In genomic region chr18:55868909-55869308, GRCh38 we compare ENCODE assay signal across 26 cellular contexts.
DNase-seq lines count a peak whose midpoint lies in the region; ATAC-seq and TF ChIP-seq lines count a peak whose summit lies in the region.
"Had no signal": no experiment of that assay in that cellular context is flagged by ENCODE, and none has a peak within 500 bp of the region (broad histone marks: within the 10 kb centered on the region; RNA-seq: fewer than 3 reads in every experiment).

No MANE protein-coding gene starts in this region.

- H3K79me2 ChIP-seq in ACC112 (ENCODE audit: control insufficient read depth, insufficient read depth, low read length, unreplicated experiment) = no peaks in the 10 kb centered on the region

- H3K27me3 Mint-ChIP-seq in stimulated activated memory B cell treated with anti-CD40 and anti-IgM and Interleukin-4, amounts not matched to agents 10 μg/mL and 1 μg/mL and 100 μg/mL, for 72 hours = no peaks in the 10 kb centered on the region
- H3K27me3 Mint-ChIP-seq: activated naive CD8-positive, alpha-beta T cell treated with anti-CD3 and anti-CD28 coated beads, Interleukin-2, amount 10 ng/mL, durations not matched to agents 7 days and 5 days; activated T-helper 17 cell treated with anti-CD3 and anti-CD28 coated beads, Interleukin-2, amount 50 U/mL, for 72 hours; effector memory CD8-positive, alpha-beta T cell; naive B cell had no signal

- no peak for TF ChIP-seq CTCF in fibroblast of villous mesenchyme (IDR thresholded peaks at IDR 0.05; ENCODE audit: insufficient read depth, low read depth, low read length)
- no peak for TF ChIP-seq CTCF in GM13976 (IDR thresholded peaks at IDR 0.05; ENCODE audit: borderline replicate concordance, control extremely low read depth, extremely low read depth, insufficient read depth, missing control alignments)

- H3K4me3 ChIP-seq in ACC112 (ENCODE audit: low read depth, low read length) (peak overlapping the region; percentile 33; the same call in 1 of the 2 replicates), adipocyte (ENCODE audit: low read length) (peak overlapping the region; percentile 31), fibroblast of villous mesenchyme (ENCODE audit: low read depth, low read length) (no peak overlapping the region)
- H3K4me3 ChIP-seq: esophagus squamous epithelium, psoas muscle, upper lobe of right lung had no signal

- in situ Hi-C loops in GM13976 (cut with MboI; ENCODE audit: low sequenced_read_pairs, unreplicated experiment) = no loop called here

- H3K36me3 Mint-ChIP-seq in stimulated activated memory B cell treated with anti-CD40 and anti-IgM and Interleukin-4, amounts not matched to agents 10 μg/mL and 1 μg/mL and 100 μg/mL, for 72 hours = no peaks in the 10 kb centered on the region
- H3K36me3 Mint-ChIP-seq: activated naive CD8-positive, alpha-beta T cell treated with anti-CD3 and anti-CD28 coated beads, Interleukin-2, amount 10 ng/mL, durations not matched to agents 7 days and 5 days; naive B cell had no signal

- H3K4me3 Mint-ChIP-seq in stimulated activated memory B cell treated with anti-CD40 and anti-IgM and Interleukin-4, amounts not matched to agents 10 μg/mL and 1 μg/mL and 100 μg/mL, for 72 hours = no peak overlapping the region
- H3K4me3 Mint-ChIP-seq: activated B cell treated with CpG ODN at 0.5 μM for 24 hours; activated naive CD8-positive, alpha-beta T cell treated with anti-CD3 and anti-CD28 coated beads, Interleukin-2, amount 10 ng/mL, durations not matched to agents 7 days and 5 days; activated T-helper 17 cell treated with anti-CD3 and anti-CD28 coated beads, Interleukin-2, amount 50 U/mL, for 72 hours; effector memory CD8-positive, alpha-beta T cell; naive B cell had no signal

- no peak overlapping the region for H2AFZ ChIP-seq in ACC112 (ENCODE audit: low read length, unreplicated experiment)

- no peaks in the 10 kb centered on the region for H3K9me3 Mint-ChIP-seq in stimulated activated memory B cell treated with anti-CD40 and anti-IgM and Interleukin-4, amounts not matched to agents 10 μg/mL and 1 μg/mL and 100 μg/mL, for 72 hours
- H3K9me3 Mint-ChIP-seq: activated B cell treated with CpG ODN at 0.5 μM for 24 hours; activated naive CD8-positive, alpha-beta T cell treated with anti-CD3 and anti-CD28 coated beads, Interleukin-2, amount 10 ng/mL, durations not matched to agents 7 days and 5 days; naive B cell had no signal

- H3K9me3 ChIP-seq in adipocyte (ENCODE audit: control insufficient read depth, low read length) = no peaks in the 10 kb centered on the region
- H3K9me3 ChIP-seq: esophagus squamous epithelium, psoas muscle, upper lobe of right lung had no signal

- H3K36me3 ChIP-seq in ACC112 (ENCODE audit: insufficient read depth, low read length) (no peaks in the 10 kb centered on the region), adipocyte (ENCODE audit: control insufficient read depth, insufficient read depth, low read length, severe bottlenecking) (no peaks in the 10 kb centered on the region)
- H3K36me3 ChIP-seq: esophagus squamous epithelium, upper lobe of right lung had no signal

- no peaks in the 10 kb centered on the region for H3K4me1 Mint-ChIP-seq in stimulated activated memory B cell treated with anti-CD40 and anti-IgM and Interleukin-4, amounts not matched to agents 10 μg/mL and 1 μg/mL and 100 μg/mL, for 72 hours
- H3K4me1 Mint-ChIP-seq: activated B cell treated with CpG ODN at 0.5 μM for 24 hours; activated naive CD8-positive, alpha-beta T cell treated with anti-CD3 and anti-CD28 coated beads, Interleukin-2, amount 10 ng/mL, durations not matched to agents 7 days and 5 days; activated T-helper 17 cell treated with anti-CD3 and anti-CD28 coated beads, Interleukin-2, amount 50 U/mL, for 72 hours; naive B cell had no signal

- peak overlapping the region; percentile 72 for H3K9ac ChIP-seq in adipocyte (ENCODE audit: low read length)

- no peak for ATAC-seq in stimulated activated memory B cell treated with anti-CD40 and anti-IgM and Interleukin-4, amounts not matched to agents 10 μg/mL and 1 μg/mL and 100 μg/mL, for 72 hours
- ATAC-seq: activated T-helper 17 cell treated with anti-CD3 and anti-CD28 coated beads, Interleukin-2, amount 50 U/mL, for 72 hours; effector memory CD8-positive, alpha-beta T cell; left colon; upper lobe of right lung had no signal

- H3K27ac Mint-ChIP-seq in stimulated activated memory B cell treated with anti-CD40 and anti-IgM and Interleukin-4, amounts not matched to agents 10 μg/mL and 1 μg/mL and 100 μg/mL, for 72 hours = no peak overlapping the region
- H3K27ac Mint-ChIP-seq: activated B cell treated with CpG ODN at 0.5 μM for 24 hours; activated naive CD8-positive, alpha-beta T cell treated with anti-CD3 and anti-CD28 coated beads, Interleukin-2, amount 10 ng/mL, durations not matched to agents 7 days and 5 days; activated T-helper 17 cell treated with anti-CD3 and anti-CD28 coated beads, Interleukin-2, amount 50 U/mL, for 72 hours; effector memory CD8-positive, alpha-beta T cell; naive B cell had no signal

- peaks cover 27% of the 10 kb centered on the region for H3K4me1 ChIP-seq in ACC112 (ENCODE audit: control insufficient read depth, insufficient read depth, low read length, unreplicated experiment)
- H3K4me1 ChIP-seq in adipocyte (ENCODE audit: control insufficient read depth, insufficient read depth, low read length) = peaks cover 60% of the 10 kb centered on the region
- H3K4me1 ChIP-seq: psoas muscle, upper lobe of right lung had no signal

- DNase-seq in ELR (ENCODE audit: low read depth) (peak; percentile 77), adipocyte (ENCODE audit: low read depth) (peak; percentile 43), fibroblast of villous mesenchyme (ENCODE audit: low read depth) (peak; percentile 30), kidney glomerular epithelial cell (lab: John Stamatoyannopoulos, UW) (no peak), GM13976 (ENCODE audit: low spot score) (no peak), NAMALWA (ENCODE audit: low spot score) (no peak)
- DNase-seq: ACHN; activated B cell treated with CpG ODN at 0.5 μM for 24 hours; activated CD4-positive, alpha-beta T cell treated with anti-CD3 and anti-CD28 coated beads, Interleukin-2, amount 50 U/mL, for 4 hours; activated CD8-positive, alpha-beta memory T cell treated with anti-CD3 and anti-CD28 coated beads, Interleukin-2, amount 50 U/mL, for 4 hours; activated naive CD8-positive, alpha-beta T cell treated with anti-CD3 and anti-CD28 coated beads, Interleukin-2, amount 10 ng/mL, durations not matched to agents 7 days and 5 days; C1 segment of cervical spinal cord; effector memory CD8-positive, alpha-beta T cell; esophagus squamous epithelium; left colon; naive B cell; NCI-H1092 treated with DMSO at 0.1 percent for 48 hours; NCI-H2029 treated with DMSO at 0.1 percent for 48 hours; NCI-H2227 treated with DMSO at 0.1 percent for 48 hours; psoas muscle; SHP77; substantia nigra; upper lobe of right lung had no signal

- H3K27me3 ChIP-seq in ACC112 (ENCODE audit: insufficient read depth, low read length) (no peaks in the 10 kb centered on the region), adipocyte (replicated peaks; ENCODE audit: control insufficient read depth, insufficient read depth, low read length) (no peaks in the 10 kb centered on the region)
- H3K27me3 ChIP-seq: esophagus squamous epithelium, upper lobe of right lung had no signal

- no peak overlapping the region for H3K27ac ChIP-seq in ACC112 (ENCODE audit: low read depth, low read length)
- H3K27ac ChIP-seq: esophagus squamous epithelium, psoas muscle, upper lobe of right lung had no signal

Comparison
In these comparisons a context has a peak if more than half of its experiments do, and no peak if none do; other contexts are left out.
1. DNase-seq: peak in ELR (single experiment), adipocyte (single experiment) and fibroblast of villous mesenchyme (single experiment); none in kidney glomerular epithelial cell (single experiment), GM13976 (single experiment) and NAMALWA (single experiment).